19 cellular contexts compared by ENCODE assay signal in the genomic region with DNA sequence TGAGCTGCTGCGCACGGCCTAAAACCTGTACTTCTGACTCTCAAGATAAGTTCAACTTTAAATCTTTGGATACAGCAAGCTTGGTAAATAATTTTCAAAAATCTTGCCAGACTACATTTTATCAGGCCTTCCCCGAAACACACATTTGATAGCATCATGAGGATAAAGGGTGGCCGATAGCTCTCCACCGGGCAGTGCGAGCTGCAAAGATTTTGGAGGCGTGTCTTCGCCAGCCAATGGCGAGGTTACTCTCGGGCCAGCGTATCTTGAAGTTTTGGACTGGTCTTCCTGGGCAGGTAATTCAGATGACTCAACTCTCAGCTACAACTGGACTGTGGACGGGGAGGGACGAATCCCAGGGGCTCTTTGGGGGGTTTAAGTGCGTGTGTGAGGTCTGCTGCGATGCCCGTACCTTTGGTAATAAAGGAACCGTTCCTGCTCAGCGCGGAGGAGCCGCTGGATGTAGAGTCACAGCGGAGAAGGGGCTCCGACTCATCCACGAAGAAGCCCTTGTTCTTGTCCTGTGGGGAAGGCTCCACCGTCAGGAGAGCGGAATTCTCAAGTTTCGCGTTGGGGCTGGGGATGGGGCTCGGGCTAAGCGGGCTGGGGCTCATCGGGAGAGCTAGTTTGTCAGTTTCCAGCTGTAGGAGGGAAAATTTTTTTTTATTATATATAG.
"Had no signal": no experiment of that assay in that cellular context is flagged by ENCODE, and none has a peak within 500 bp of the region (broad histone marks: within the 10 kb centered on the region; RNA-seq: fewer than 3 reads in every experiment).

No MANE protein-coding gene starts in this region.

- H3K27me3 Mint-ChIP-seq: activated B cell treated with CpG ODN at 0.5 μM for 24 hours; activated CD4-positive, alpha-beta memory T cell treated with anti-CD3 and anti-CD28 coated beads for 36 hours; progenitor cell of endocrine pancreas had no signal

- H3K4me3 ChIP-seq: adrenal gland, transverse colon had no signal

- H3K27me3 ChIP-seq: adrenal gland, foreskin keratinocyte, transverse colon had no signal

- H3K27ac Mint-ChIP-seq: activated B cell treated with CpG ODN at 0.5 μM for 24 hours; activated CD4-positive, alpha-beta memory T cell treated with anti-CD3 and anti-CD28 coated beads for 36 hours; activated naive CD4-positive, alpha-beta T cell treated with anti-CD3 and anti-CD28 coated beads, Interleukin-2, amount 50 U/mL, for 72 hours; activated T-helper 1 cell treated with anti-CD3 and anti-CD28 coated beads, Interleukin-12 subunit alpha, Interleukin-12 subunit beta, Interleukin-2, Interleukin-4 antibody, amounts not matched to agents 30 ng/mL and 10 ng/mL and 1 ng/mL, durations not matched to agents 14 hours and 24 hours and 36 hours; progenitor cell of endocrine pancreas had no signal

- H3K4me1 ChIP-seq: foreskin keratinocyte had no signal

- ATAC-seq: activated naive CD4-positive, alpha-beta T cell treated with anti-CD3 and anti-CD28 coated beads, Interleukin-2, amount 50 U/mL, for 72 hours; foreskin keratinocyte; left lobe of liver had no signal

- H3K36me3 Mint-ChIP-seq: activated CD4-positive, alpha-beta memory T cell treated with anti-CD3 and anti-CD28 coated beads for 36 hours; activated naive CD4-positive, alpha-beta T cell treated with anti-CD3 and anti-CD28 coated beads, Interleukin-2, amount 50 U/mL, for 72 hours had no signal

- H3K36me3 ChIP-seq: adrenal gland, transverse colon had no signal

- H3K9me3 ChIP-seq: adrenal gland, transverse colon had no signal

- H3K9me3 Mint-ChIP-seq: activated B cell treated with CpG ODN at 0.5 μM for 24 hours; activated CD4-positive, alpha-beta memory T cell treated with anti-CD3 and anti-CD28 coated beads for 36 hours; activated naive CD4-positive, alpha-beta T cell treated with anti-CD3 and anti-CD28 coated beads, Interleukin-2, amount 50 U/mL, for 72 hours; activated T-helper 1 cell treated with anti-CD3 and anti-CD28 coated beads, Interleukin-12 subunit alpha, Interleukin-12 subunit beta, Interleukin-2, Interleukin-4 antibody, amounts not matched to agents 30 ng/mL and 10 ng/mL and 1 ng/mL, durations not matched to agents 14 hours and 24 hours and 36 hours; neural crest cell had no signal

- H3K4me3 Mint-ChIP-seq: activated B cell treated with CpG ODN at 0.5 μM for 24 hours; activated CD4-positive, alpha-beta memory T cell treated with anti-CD3 and anti-CD28 coated beads for 36 hours; activated T-helper 1 cell treated with anti-CD3 and anti-CD28 coated beads, Interleukin-12 subunit alpha, Interleukin-12 subunit beta, Interleukin-2, Interleukin-4 antibody, amounts not matched to agents 30 ng/mL and 10 ng/mL and 1 ng/mL, durations not matched to agents 14 hours and 24 hours and 36 hours; neural crest cell had no signal

- DNase-seq: activated B cell treated with CpG ODN at 0.5 μM for 24 hours; activated CD4-positive, alpha-beta memory T cell treated with anti-CD3 and anti-CD28 coated beads for 36 hours; activated CD4-positive, alpha-beta T cell treated with anti-CD3 and anti-CD28 coated beads for 4 hours; activated gamma-delta T cell treated with Interleukin-2 at 50 U/mL for 16 hours; activated T-cell treated with anti-CD3 and anti-CD28 coated beads for 4 hours; adrenal gland; foreskin keratinocyte; hypothalamus; kidney; stimulated activated CD4-positive, alpha-beta T cell treated with anti-CD3 and anti-CD28 coated beads, Interleukin-1b, Interleukin-23, amount 100 ng/mL, for 48 hours; stimulated activated CD8-positive, alpha-beta memory T cell treated with anti-CD3 and anti-CD28 coated beads, Interleukin-4, amount 100 ng/mL, for 48 hours; stimulated activated naive CD4-positive, alpha-beta T cell; substantia nigra; transverse colon had no signal

- H3K27ac ChIP-seq: adrenal gland, foreskin keratinocyte had no signal

- H3K4me1 Mint-ChIP-seq: neural crest cell had no signal
